In genomic region chr11:44833869-44834452, GRCh38 we compare ENCODE assay signal across 14 cellular contexts.
A peak's percentile ranks its signal among the peaks of the same experiment; 100 is the strongest.
DNase-seq lines count a peak whose midpoint lies in the region; ATAC-seq and TF ChIP-seq lines count a peak whose summit lies in the region.
"Had no signal": no experiment of that assay in that cellular context is flagged by ENCODE, and none has a peak within 500 bp of the region (broad histone marks: within the 10 kb centered on the region; RNA-seq: fewer than 3 reads in every experiment).

No MANE protein-coding gene starts in this region.

- H3K4me1 Mint-ChIP-seq in Caco-2 (ENCODE audit: low read depth, unreplicated experiment), result peaks cover 6% of the 10 kb centered on the region
- H3K4me1 Mint-ChIP-seq in nephron progenitor cell, result peaks cover 56% of the 10 kb centered on the region
- H3K4me1 Mint-ChIP-seq: activated naive CD8-positive, alpha-beta T cell treated with anti-CD3 and anti-CD28 coated beads, Interleukin-2, amount 50 U/mL, for 24 hours; B cell had no signal

- no peaks in the 10 kb centered on the region for H3K79me2 ChIP-seq in OCI-LY7 (ENCODE audit: insufficient read depth, low read depth, low read length)

- H3K36me3 Mint-ChIP-seq in Caco-2 (ENCODE audit: insufficient read depth, unreplicated experiment) (no peaks in the 10 kb centered on the region), nephron progenitor cell (ENCODE audit: low read depth) (peaks cover 20% of the 10 kb centered on the region)

- no peak overlapping the region for H2AFZ ChIP-seq in OCI-LY7 (ENCODE audit: low read length)

- H3K4me3 ChIP-seq in Caco-2 (ENCODE audit: low read depth, low read length), result no peak overlapping the region
- no peak overlapping the region for H3K4me3 ChIP-seq in esophagus squamous epithelium
- H3K4me3 ChIP-seq in OCI-LY7 (ENCODE audit: low read depth, low read length, poor library complexity, severe bottlenecking), result no peak overlapping the region
- H3K4me3 ChIP-seq: psoas muscle had no signal

- 19 to 26% methylated on average over 6 to 8 of the region's 8 CpGs for WGBS in esophagus squamous epithelium, 2 donors

- ATAC-seq in HG03139 (IDR thresholded peaks at IDR 0.05; ENCODE audit: unreplicated experiment) (no peak), HG03378 (IDR thresholded peaks at IDR 0.05; ENCODE audit: unreplicated experiment) (no peak)
- ATAC-seq: activated naive CD8-positive, alpha-beta T cell treated with anti-CD3 and anti-CD28 coated beads, Interleukin-2, amount 50 U/mL, for 24 hours; psoas muscle had no signal

- no peak overlapping the region for H3K4me3 Mint-ChIP-seq in Caco-2 (ENCODE audit: unreplicated experiment)
- H3K4me3 Mint-ChIP-seq in nephron progenitor cell, result peak overlapping the region; percentile 33
- H3K4me3 Mint-ChIP-seq: activated naive CD8-positive, alpha-beta T cell treated with anti-CD3 and anti-CD28 coated beads, Interleukin-2, amount 50 U/mL, for 24 hours; B cell had no signal

- H3K27me3 Mint-ChIP-seq in Caco-2 (ENCODE audit: insufficient read depth, unreplicated experiment), result no peaks in the 10 kb centered on the region
- peaks cover 3% of the 10 kb centered on the region for H3K27me3 Mint-ChIP-seq in nephron progenitor cell (ENCODE audit: low read depth, poor library complexity)

- no peaks in the 10 kb centered on the region for H4K20me1 ChIP-seq in OCI-LY7 (ENCODE audit: insufficient read depth, low read length)

- H3K27me3 ChIP-seq in Caco-2 (replicated peaks; ENCODE audit: control insufficient read depth, insufficient read depth, low read length), result no peaks in the 10 kb centered on the region
- H3K27me3 ChIP-seq in esophagus squamous epithelium, result peaks cover 0 to 30% (median 0%) of the 10 kb centered on the region in 4 donors

- no peak for TF ChIP-seq POLR2A in esophagus squamous epithelium (IDR thresholded peaks at IDR 0.05)

- no peak for TF ChIP-seq CTCF in Caco-2 (IDR thresholded peaks at IDR 0.05; ENCODE audit: insufficient read depth in 1 of 2, low read depth in 1 of 2, low read length in 1 of 2, severe bottlenecking in 1 of 2, unreplicated experiment in 1 of 2)
- TF ChIP-seq CTCF in esophagus squamous epithelium (IDR thresholded peaks at IDR 0.05), result no peak
- no peak for TF ChIP-seq CTCF in nephron progenitor cell (IDR thresholded peaks at IDR 0.05)
- no peak for TF ChIP-seq CTCF in OCI-LY7 (conservative IDR thresholded peaks at IDR 0.05; ENCODE audit: low read length)

- H3K9me2 ChIP-seq in OCI-LY7 (ENCODE audit: insufficient read depth, low read length), result no peaks in the 10 kb centered on the region

- CTCF ChIA-PET in Caco-2 (lab: Charles Lee) (no interaction called here), OCI-LY7 (lab: Charles Lee; ENCODE audit: unreplicated experiment) (no interaction called here)

- H3K27ac ChIP-seq in esophagus squamous epithelium (peak overlapping the region; percentile 27 to 77 (median 72)), OCI-LY7 (ENCODE audit: low read depth, low read length, poor library complexity, severe bottlenecking) (no peak overlapping the region)
- H3K27ac ChIP-seq: psoas muscle had no signal

- POLR2A ChIA-PET in Caco-2 (lab: Charles Lee), result no interaction called here
- POLR2A ChIA-PET in OCI-LY7 (lab: Charles Lee), result interaction anchor here (0.7 kb wide), 1 partner anchor 461 kb away, joined by 5 read pairs; no protein-coding TSS in a partner anchor

- H3K27ac Mint-ChIP-seq in Caco-2 (ENCODE audit: unreplicated experiment) (peak overlapping the region; percentile 66), nephron progenitor cell (peak overlapping the region; percentile 36)
- H3K27ac Mint-ChIP-seq: activated naive CD8-positive, alpha-beta T cell treated with anti-CD3 and anti-CD28 coated beads, Interleukin-2, amount 50 U/mL, for 24 hours; B cell had no signal

- H3K4me1 ChIP-seq in Caco-2, result peaks cover 17% of the 10 kb centered on the region
- H3K4me1 ChIP-seq in esophagus squamous epithelium, result peaks cover 0 to 27% (median 11%) of the 10 kb centered on the region in 3 donors
- H3K4me1 ChIP-seq in OCI-LY7 (ENCODE audit: insufficient read depth, low read length, poor library complexity, severe bottlenecking), result no peaks in the 10 kb centered on the region
- H3K4me1 ChIP-seq: psoas muscle had no signal

- H3K9me3 ChIP-seq in Caco-2 (no peaks in the 10 kb centered on the region), esophagus squamous epithelium (no peaks in the 10 kb centered on the region), OCI-LY7 (ENCODE audit: low read length) (no peaks in the 10 kb centered on the region)
- H3K9me3 ChIP-seq: psoas muscle had no signal

- intact Hi-C loops in Caco-2 (cut with micrococcal nuclease; ENCODE audit: unreplicated experiment), result no loop called here
- intact Hi-C loops in esophagus squamous epithelium (cut with DNase I), result no loop called here
- intact Hi-C loops in OCI-LY7 (cut with micrococcal nuclease; ENCODE audit: unreplicated experiment), result no loop called here

- DNase-seq in Caco-2, result peak; percentile 24 to 67
- DNase-seq in NCI-H146 (lab: John Stamatoyannopoulos, UW), result peak; percentile 85
- DNase-seq in esophagus squamous epithelium (lab: John Stamatoyannopoulos, UW), result no peak
- DNase-seq in nephron progenitor cell, result no peak
- DNase-seq in OCI-LY7 (ENCODE audit: low spot score), result no peak
- DNase-seq in AG08396 (ENCODE audit: low spot score), result no peak
- DNase-seq: activated CD8-positive, alpha-beta memory T cell treated with anti-CD3 and anti-CD28 coated beads, Interleukin-2, amount 50 U/mL, for 48 hours; activated naive CD8-positive, alpha-beta T cell treated with anti-CD3 and anti-CD28 coated beads, Interleukin-2, amount 50 U/mL, for 24 hours; NCI-H1105 treated with DMSO at 0.1 percent for 48 hours; NCI-H774; psoas muscle had no signal

- H3K9me3 Mint-ChIP-seq in Caco-2 (ENCODE audit: unreplicated experiment) (no peaks in the 10 kb centered on the region), nephron progenitor cell (peaks cover 27% of the 10 kb centered on the region)

- H3K36me3 ChIP-seq in Caco-2 (ENCODE audit: control insufficient read depth, insufficient read depth, low read length) (no peaks in the 10 kb centered on the region), esophagus squamous epithelium (no peaks in the 10 kb centered on the region), OCI-LY7 (ENCODE audit: insufficient read depth, low read length) (no peaks in the 10 kb centered on the region)

- BruUV-seq in Caco-2 (replicated peaks; lab: Mats Ljungman, UMichigan), result no TSS peak
- BruUV-seq in OCI-LY7 (replicated peaks; lab: Mats Ljungman, UMichigan), result no TSS peak

- H3K4me2 ChIP-seq in OCI-LY7 (ENCODE audit: low read length), result no peak overlapping the region

Comparison
In these comparisons a context has a peak if more than half of its experiments do, and no peak if none do; other contexts are left out.
1. DNase-seq: peak in Caco-2 (2 of 2) and NCI-H146 (single experiment); none in esophagus squamous epithelium (single experiment), nephron progenitor cell (single experiment), OCI-LY7 (single experiment) and AG08396 (single experiment).